In genomic region chr2:43223412-43224040, GRCh38 we compare ENCODE assay signal across 1 cellular context.
TF ChIP-seq lines count a peak whose summit lies in the region.

No MANE protein-coding gene starts in this region.

TF ChIP-seq in GM12878, 131 proteins besides CTCF, POLR2A, EP300 and RAD21:
- no peak for TF ChIP-seq ZBTB11 (CRISPR knock-in tag; IDR thresholded peaks at IDR 0.05)
- no peak for TF ChIP-seq RB1 (IDR thresholded peaks at IDR 0.05; ENCODE audit: borderline replicate concordance)
- TF ChIP-seq E2F8 (IDR thresholded peaks at IDR 0.05; ENCODE audit: low read depth, partially characterized antibody) = no peak
- no peak for TF ChIP-seq CHD1 (IDR thresholded peaks at IDR 0.05; ENCODE audit: low read depth, low read length)
- peak; percentile 29; the same call in 1 of the 2 replicates for TF ChIP-seq POLR2AphosphoS5 (IDR thresholded peaks at IDR 0.05; ENCODE audit: low read length)
- no peak for TF ChIP-seq STAT3 (IDR thresholded peaks at IDR 0.05; ENCODE audit: low read depth, low read length)
- TF ChIP-seq TBL1XR1 (IDR thresholded peaks at IDR 0.05; ENCODE audit: low read depth, low read length) = no peak
- no peak for TF ChIP-seq SPI1 (IDR thresholded peaks at IDR 0.05; ENCODE audit: borderline replicate concordance, insufficient read depth, low read depth, low read length)
- TF ChIP-seq MTA3 (IDR thresholded peaks at IDR 0.05; ENCODE audit: borderline replicate concordance, low read length) = no peak
- no peak for TF ChIP-seq ZNF207 (IDR thresholded peaks at IDR 0.05; ENCODE audit: borderline replicate concordance)
- TF ChIP-seq ETV6 (conservative IDR thresholded peaks at IDR 0.05 in 1 of 2, IDR thresholded peaks at IDR 0.05 in 1 of 2; ENCODE audit: borderline replicate concordance in 1 of 2, low read depth in 1 of 2) = no peak
- no peak for TF ChIP-seq CBX5 (IDR thresholded peaks at IDR 0.05; ENCODE audit: low read depth)
- TF ChIP-seq TCF7 (IDR thresholded peaks at IDR 0.05; ENCODE audit: borderline replicate concordance) = peak; percentile 38; the same call in 1 of the 2 replicates
- TF ChIP-seq ESRRA (IDR thresholded peaks at IDR 0.05; ENCODE audit: low read length) = no peak
- no peak for TF ChIP-seq ZNF592 (IDR thresholded peaks at IDR 0.05)
- TF ChIP-seq ZNF384 (IDR thresholded peaks at IDR 0.05; ENCODE audit: borderline replicate concordance, low read depth, low read length) = 0 out of 2 replicates have a peak, but pooled peaks have one; percentile 9
- TF ChIP-seq FOXM1 (IDR thresholded peaks at IDR 0.05; ENCODE audit: low read depth, low read length) = no peak
TF ChIP-seq in GM12878: peak in this region for 3.
